Comparison of ENCODE assay signal across 9 cellular contexts in the genomic region with DNA sequence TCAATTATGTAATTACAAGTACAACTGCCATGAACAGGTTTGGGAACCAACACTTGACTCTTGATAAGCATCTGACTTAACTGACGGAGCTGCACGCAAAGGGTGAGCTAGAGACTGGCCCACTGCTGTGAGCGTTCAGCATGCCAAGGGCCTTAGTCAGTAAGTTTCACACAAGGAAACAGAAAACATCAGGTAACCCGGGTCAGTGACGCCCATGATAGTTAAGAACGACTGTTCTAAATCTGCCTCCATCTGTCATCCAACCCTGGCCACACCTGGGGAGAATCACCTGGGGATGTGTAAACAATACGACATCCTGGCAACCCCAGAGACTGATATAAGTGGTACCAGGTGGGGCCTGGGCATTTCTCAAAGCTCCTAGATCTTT. TPM values are rescaled to one million over a fixed set of nuclear protein-coding genes. Genes with fewer than 3 reads are reported as not detected.
DNase-seq lines count a peak whose midpoint lies in the region; ATAC-seq, FAIRE-seq and TF ChIP-seq lines count a peak whose summit lies in the region.
"Had no signal": no experiment of that assay in that cellular context is flagged by ENCODE, and none has a peak within 500 bp of the region (broad histone marks: within the 10 kb centered on the region; RNA-seq: fewer than 3 reads in every experiment).

No MANE protein-coding gene starts in this region.

- peak overlapping the region; percentile 51 for H3K9ac ChIP-seq in endothelial cell of umbilical vein (replicated peaks; ENCODE audit: extremely low read depth, insufficient read depth, low read length)

- FAIRE-seq in endothelial cell of umbilical vein (lab: Jason Lieb, UNC) (no peak), pancreas (lab: Jason Lieb, UNC) (no peak), frontal cortex (lab: Jason Lieb, UNC) (no peak)

- 35 to 42% methylated on average over 7 of the region's 7 CpGs for WGBS in pancreas, 2 donors

- BruUV-seq in endothelial cell of umbilical vein (replicated peaks; lab: Mats Ljungman, UMichigan), result TSS peak; percentile 50

- CTCF ChIA-PET in endothelial cell of umbilical vein (lab: Charles Lee), result interaction anchor here (0.8 to 19.2 kb wide), 8 partner anchors 9 to 108 kb away, joined by 3 to 446 read pairs (median 5); partner anchors contain the start of gene SMIM5

- H3K9me1 ChIP-seq in endothelial cell of umbilical vein (replicated peaks; ENCODE audit: control insufficient read depth, extremely low read depth, insufficient read depth, low read length), result no peaks in the 10 kb centered on the region

- H3K27me3 ChIP-seq in endothelial cell of umbilical vein (ENCODE audit: control insufficient read depth in 2 of 2, insufficient read depth in 2 of 2, low read length in 2 of 2) (no peaks in the 10 kb centered on the region), pancreas (no peaks in the 10 kb centered on the region)
- H3K27me3 ChIP-seq: gastrocnemius medialis had no signal

- peaks cover 16% of the 10 kb centered on the region for H3K4me1 ChIP-seq in endothelial cell of umbilical vein (ENCODE audit: control insufficient read depth, extremely low read depth, insufficient read depth, low read length)
- H3K4me1 ChIP-seq in pancreas, result peaks cover 12 to 21% (median 13%) of the 10 kb centered on the region in 3 donors
- H3K4me1 ChIP-seq: gastrocnemius medialis had no signal

- peak; percentile 46 for DNase-seq in EH (ENCODE audit: low read depth)
- DNase-seq in NCI-H510A treated with DMSO at 0.1 percent for 48 hours (lab: John Stamatoyannopoulos, UW), result peak; percentile 92
- peak; percentile 18 for DNase-seq in endothelial cell of umbilical vein (ENCODE audit: low read depth, low spot score)
- peak in 3 of 6 donors; percentile 45 to 64 (median 45) for DNase-seq in pancreas
- DNase-seq in inferior parietal cortex (ENCODE audit: extremely low spot score), result no peak
- no peak for DNase-seq in frontal cortex (ENCODE audit: low spot score in 2 of 2)
- DNase-seq: gastrocnemius medialis had no signal

- H4K20me1 ChIP-seq in endothelial cell of umbilical vein (replicated peaks; ENCODE audit: control insufficient read depth, extremely low read depth, insufficient read depth, low read length), result no peaks in the 10 kb centered on the region

- no peaks in the 10 kb centered on the region for H3K79me2 ChIP-seq in endothelial cell of umbilical vein (ENCODE audit: control insufficient read depth, insufficient read depth, low read length)

- no peak for TF ChIP-seq CTCF in endothelial cell of umbilical vein (IDR thresholded peaks at IDR 0.05; ENCODE audit: extremely low read depth in 1 of 2, insufficient read depth in 1 of 2, low read depth in 1 of 2, low read length in 2 of 2)
- TF ChIP-seq CTCF in pancreas (IDR thresholded peaks at IDR 0.05), result no peak

- no peak for TF ChIP-seq POLR2A in endothelial cell of umbilical vein (IDR thresholded peaks at IDR 0.05; ENCODE audit: low read depth, low read length)

- intact Hi-C loops in endothelial cell of umbilical vein (cut with micrococcal nuclease), result no loop called here
- intact Hi-C loops in pancreas (cut with DNase I), result no loop called here

- peak overlapping the region; percentile 34 for H3K4me2 ChIP-seq in endothelial cell of umbilical vein (ENCODE audit: insufficient read depth, low read length)

- ATAC-seq in pancreas, result peak; percentile 32 to 72 (median 57)
- no peak for ATAC-seq in GM21825 (IDR thresholded peaks at IDR 0.05; ENCODE audit: unreplicated experiment)
- ATAC-seq in GM18870 (IDR thresholded peaks at IDR 0.05; ENCODE audit: unreplicated experiment), result no peak
- ATAC-seq: gastrocnemius medialis had no signal

- dilution Hi-C loops in endothelial cell of umbilical vein (cut with MboI; ENCODE audit: extremely low pct_ligation_motif_present, low sequenced_read_pairs), result no loop called here

- H3K27ac ChIP-seq in endothelial cell of umbilical vein (ENCODE audit: insufficient read depth, low read depth, low read length) (peak overlapping the region; percentile 88), pancreas (peak overlapping the region; percentile 95 to 99 (median 96))
- H3K27ac ChIP-seq: gastrocnemius medialis had no signal

- H3K9me3 ChIP-seq in endothelial cell of umbilical vein (replicated peaks; ENCODE audit: control insufficient read depth, insufficient read depth, low read length) (no peaks in the 10 kb centered on the region), pancreas (no peaks in the 10 kb centered on the region)
- H3K9me3 ChIP-seq: gastrocnemius medialis had no signal

- no peak overlapping the region for H3K4me3 ChIP-seq in endothelial cell of umbilical vein (replicated peaks in 1 of 3; ENCODE audit: insufficient read depth in 1 of 3, low read depth in 1 of 3, low read length in 3 of 3)
- H3K4me3 ChIP-seq in pancreas, result peak overlapping the region in 1 of 4 donors; percentile 35
- H3K4me3 ChIP-seq: gastrocnemius medialis had no signal

- peaks cover 3% of the 10 kb centered on the region in 2 experiments for H3K36me3 ChIP-seq in endothelial cell of umbilical vein (ENCODE audit: control insufficient read depth in 2 of 2, extremely low read depth in 1 of 2, insufficient read depth in 2 of 2, low read length in 2 of 2)
- peaks cover 0 to 10% (median 3%) of the 10 kb centered on the region in 3 donors for H3K36me3 ChIP-seq in pancreas

- peak overlapping the region; percentile 48 for H2AFZ ChIP-seq in endothelial cell of umbilical vein (ENCODE audit: low read depth, low read length)

- POLR2A ChIA-PET in endothelial cell of umbilical vein (lab: Charles Lee), result interaction anchor here (2.1 kb wide), 1 partner anchor 12 kb away, joined by 6 read pairs; no protein-coding TSS in a partner anchor

TF ChIP-seq in endothelial cell of umbilical vein, 7 proteins besides CTCF, POLR2A, EP300 and RAD21:
- no peak for TF ChIP-seq JUN (IDR thresholded peaks at IDR 0.05; ENCODE audit: borderline replicate concordance, insufficient read depth, insufficient read length, low read depth)
- TF ChIP-seq FOS (IDR thresholded peaks at IDR 0.05; ENCODE audit: borderline replicate concordance, insufficient read depth, low read length), result no peak
- TF ChIP-seq MYC (IDR thresholded peaks at IDR 0.05; ENCODE audit: low read depth, low read length), result no peak
- no peak for TF ChIP-seq EZH2 (IDR thresholded peaks at IDR 0.05; ENCODE audit: borderline replicate concordance, low read depth, low read length, severe bottlenecking)
- TF ChIP-seq POLR2AphosphoS5 (IDR thresholded peaks at IDR 0.05; ENCODE audit: insufficient read depth, low read depth, low read length), result no peak
- peak; percentile 46 for TF ChIP-seq GATA2 (IDR thresholded peaks at IDR 0.05; ENCODE audit: insufficient read depth, insufficient read length, low read depth, low read length)

RNA-seq across cellular contexts. Expression of gene SMIM5, which starts 12.3 kb away (rescaled TPM):
- total RNA-seq in endothelial cell of umbilical vein (not detected in 2 replicates), pancreas (1 to 10 TPM in 1 of 6 donors, under 1 TPM in 5; 0.55 to 1.2 (median 0.82) TPM), frontal cortex (under 0.01 TPM)
- polyA plus RNA-seq in endothelial cell of umbilical vein (not detected in 2 replicates), pancreas (10 to 100 TPM in 1 of 2 donors, 1 to 10 TPM in 1; 6.3 to 15.3 TPM)
- polyA plus RNA-seq in endothelial cell of umbilical vein (2011; cell fraction: cytosol; rRNA removed), result not detected in 2 replicates
- 0.24 and 0.31 TPM in 2 replicates for polyA plus RNA-seq in endothelial cell of umbilical vein (2011; cell fraction: nucleus; rRNA removed)
- polyA plus RNA-seq in endothelial cell of umbilical vein (2012), result 0.20 and 0.33 TPM in 2 replicates
- not detected in 2 replicates for polyA minus RNA-seq in endothelial cell of umbilical vein
- not detected for polyA minus RNA-seq in endothelial cell of umbilical vein (2011; cell fraction: cytosol; rRNA and poly(A)+ RNA removed)
- not detected in 2 replicates for polyA minus RNA-seq in endothelial cell of umbilical vein (2011; cell fraction: nucleus; rRNA and poly(A)+ RNA removed)

RNA-seq across cellular contexts. Expression of gene RECQL5, which starts 21.5 kb away (rescaled TPM):
- total RNA-seq in endothelial cell of umbilical vein, result 30.7 and 30.9 TPM in 2 replicates
- polyA plus RNA-seq in endothelial cell of umbilical vein, result 17.3 and 21.3 TPM in 2 replicates
- polyA plus RNA-seq in endothelial cell of umbilical vein (2011; cell fraction: cytosol; rRNA removed), result 8.3 and 10.3 TPM in 2 replicates
- 96.3 and 120 TPM in 2 replicates for polyA plus RNA-seq in endothelial cell of umbilical vein (2011; cell fraction: nucleus; rRNA removed)
- polyA plus RNA-seq in endothelial cell of umbilical vein (2012), result 22.3 and 31.6 TPM in 2 replicates
- polyA minus RNA-seq in endothelial cell of umbilical vein, result 26.2 and 31.6 TPM in 2 replicates
- polyA minus RNA-seq in endothelial cell of umbilical vein (2011; cell fraction: cytosol; rRNA and poly(A)+ RNA removed), result 15.5 TPM
- 44.2 and 44.9 TPM in 2 replicates for polyA minus RNA-seq in endothelial cell of umbilical vein (2011; cell fraction: nucleus; rRNA and poly(A)+ RNA removed)
- 10 to 100 TPM in 4 of 6 donors, 1 to 10 TPM in 2; 8.7 to 29.4 (median 12.8) TPM for total RNA-seq in pancreas
- polyA plus RNA-seq in pancreas, result 10 to 100 TPM; 54.3 to 65.2 TPM
- 6.1 TPM for total RNA-seq in frontal cortex

RNA-seq across cellular contexts. Expression of gene SAP30BP, which starts 21.6 kb away (rescaled TPM):
- 143 and 151 TPM in 2 replicates for total RNA-seq in endothelial cell of umbilical vein
- polyA plus RNA-seq in endothelial cell of umbilical vein, result 112 and 116 TPM in 2 replicates
- polyA plus RNA-seq in endothelial cell of umbilical vein (2011; cell fraction: cytosol; rRNA removed), result 112 TPM in 2 replicates
- 441 and 460 TPM in 2 replicates for polyA plus RNA-seq in endothelial cell of umbilical vein (2011; cell fraction: nucleus; rRNA removed)
- 103 and 117 TPM in 2 replicates for polyA plus RNA-seq in endothelial cell of umbilical vein (2012)
- 66.8 and 68.3 TPM in 2 replicates for polyA minus RNA-seq in endothelial cell of umbilical vein
- 25.8 TPM for polyA minus RNA-seq in endothelial cell of umbilical vein (2011; cell fraction: cytosol; rRNA and poly(A)+ RNA removed)
- polyA minus RNA-seq in endothelial cell of umbilical vein (2011; cell fraction: nucleus; rRNA and poly(A)+ RNA removed), result 102 and 114 TPM in 2 replicates
- 10 to 100 TPM; 22.4 to 45.3 (median 37.0) TPM for total RNA-seq in pancreas
- polyA plus RNA-seq in pancreas, result 100 to 1,000 TPM in 1 of 2 donors, 10 to 100 TPM in 1; 81.8 to 106 TPM
- 39.9 TPM for total RNA-seq in frontal cortex

RNA-seq across cellular contexts. Expression of gene MYO15B, which starts 57.9 kb away (rescaled TPM):
- total RNA-seq in endothelial cell of umbilical vein (27.2 and 87.8 TPM in 2 replicates), pancreas (10 to 100 TPM; 25.9 to 82.0 (median 38.6) TPM), frontal cortex (19.6 TPM)
- polyA plus RNA-seq in endothelial cell of umbilical vein (10.2 and 15.7 TPM in 2 replicates), pancreas (100 to 1,000 TPM; 307 to 325 TPM)
- polyA plus RNA-seq in endothelial cell of umbilical vein (2011; cell fraction: cytosol; rRNA removed), result 2.3 and 3.0 TPM in 2 replicates
- 99.7 and 146 TPM in 2 replicates for polyA plus RNA-seq in endothelial cell of umbilical vein (2011; cell fraction: nucleus; rRNA removed)
- 13.4 and 34.4 TPM in 2 replicates for polyA plus RNA-seq in endothelial cell of umbilical vein (2012)
- polyA minus RNA-seq in endothelial cell of umbilical vein, result 12.9 and 19.1 TPM in 2 replicates
- polyA minus RNA-seq in endothelial cell of umbilical vein (2011; cell fraction: cytosol; rRNA and poly(A)+ RNA removed), result 5.0 TPM
- 28.0 and 48.1 TPM in 2 replicates for polyA minus RNA-seq in endothelial cell of umbilical vein (2011; cell fraction: nucleus; rRNA and poly(A)+ RNA removed)

Comparison
In these comparisons a context has a peak if more than half of its experiments do, and no peak if none do; other contexts are left out.
1. DNase-seq: peak in EH (single experiment), NCI-H510A treated with DMSO at 0.1 percent for 48 hours (single experiment) and endothelial cell of umbilical vein (single experiment); none in inferior parietal cortex (single experiment) and frontal cortex (0 of 2).
2. ATAC-seq: peak in pancreas (4 of 4); none in GM21825 (single experiment) and GM18870 (single experiment).